ENCODE assay signal across 2 cellular contexts in the genomic region with DNA sequence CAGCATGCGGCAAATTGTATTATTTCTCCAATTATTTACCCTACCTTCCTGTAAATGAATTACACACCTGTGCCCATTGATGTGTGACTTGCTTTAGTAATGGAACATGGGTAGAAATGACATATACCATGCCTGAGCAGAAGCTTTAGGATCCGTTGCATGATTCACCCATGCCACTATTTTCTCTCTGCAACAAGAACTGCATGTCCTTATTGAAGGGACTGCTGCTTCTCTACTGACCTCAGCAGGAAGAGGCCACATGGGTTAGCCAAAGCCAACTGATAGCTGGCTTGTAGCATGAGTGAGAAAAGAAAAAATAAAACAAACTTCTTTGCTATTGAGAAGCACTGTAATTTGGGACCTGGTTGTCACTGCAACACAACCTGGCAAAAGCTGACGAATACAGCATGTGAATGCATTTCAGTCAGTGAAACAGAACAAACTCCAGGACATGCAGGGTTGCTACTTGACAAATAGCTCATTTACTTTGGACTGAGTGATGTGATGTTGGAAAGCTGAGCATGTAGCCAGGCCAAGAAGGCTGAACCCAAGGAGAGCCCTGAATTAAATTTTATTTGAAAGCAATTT.
TF ChIP-seq lines count a peak whose summit lies in the region.

No MANE protein-coding gene starts in this region.

TF ChIP-seq in HepG2, 621 proteins besides CTCF, POLR2A, EP300 and RAD21 (continued from another document):
- TF ChIP-seq, protein P1, sequence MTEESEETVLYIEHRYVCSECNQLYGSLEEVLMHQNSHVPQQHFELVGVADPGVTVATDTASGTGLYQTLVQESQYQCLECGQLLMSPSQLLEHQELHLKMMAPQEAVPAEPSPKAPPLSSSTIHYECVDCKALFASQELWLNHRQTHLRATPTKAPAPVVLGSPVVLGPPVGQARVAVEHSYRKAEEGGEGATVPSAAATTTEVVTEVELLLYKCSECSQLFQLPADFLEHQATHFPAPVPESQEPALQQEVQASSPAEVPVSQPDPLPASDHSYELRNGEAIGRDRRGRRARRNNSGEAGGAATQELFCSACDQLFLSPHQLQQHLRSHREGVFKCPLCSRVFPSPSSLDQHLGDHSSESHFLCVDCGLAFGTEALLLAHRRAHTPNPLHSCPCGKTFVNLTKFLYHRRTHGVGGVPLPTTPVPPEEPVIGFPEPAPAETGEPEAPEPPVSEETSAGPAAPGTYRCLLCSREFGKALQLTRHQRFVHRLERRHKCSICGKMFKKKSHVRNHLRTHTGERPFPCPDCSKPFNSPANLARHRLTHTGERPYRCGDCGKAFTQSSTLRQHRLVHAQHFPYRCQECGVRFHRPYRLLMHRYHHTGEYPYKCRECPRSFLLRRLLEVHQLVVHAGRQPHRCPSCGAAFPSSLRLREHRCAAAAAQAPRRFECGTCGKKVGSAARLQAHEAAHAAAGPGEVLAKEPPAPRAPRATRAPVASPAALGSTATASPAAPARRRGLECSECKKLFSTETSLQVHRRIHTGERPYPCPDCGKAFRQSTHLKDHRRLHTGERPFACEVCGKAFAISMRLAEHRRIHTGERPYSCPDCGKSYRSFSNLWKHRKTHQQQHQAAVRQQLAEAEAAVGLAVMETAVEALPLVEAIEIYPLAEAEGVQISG (CRISPR knock-in tag; IDR thresholded peaks at IDR 0.05): no peak
- TF ChIP-seq RBAK (CRISPR knock-in tag; IDR thresholded peaks at IDR 0.05) (peak; percentile 70; the same call in 1 of the 2 replicates), ZNF20 (CRISPR knock-in tag; IDR thresholded peaks at IDR 0.05) (no peak)

TF ChIP-seq in K562, 482 proteins besides CTCF, POLR2A, EP300 and RAD21 (continued from another document):
- TF ChIP-seq, protein P2, sequence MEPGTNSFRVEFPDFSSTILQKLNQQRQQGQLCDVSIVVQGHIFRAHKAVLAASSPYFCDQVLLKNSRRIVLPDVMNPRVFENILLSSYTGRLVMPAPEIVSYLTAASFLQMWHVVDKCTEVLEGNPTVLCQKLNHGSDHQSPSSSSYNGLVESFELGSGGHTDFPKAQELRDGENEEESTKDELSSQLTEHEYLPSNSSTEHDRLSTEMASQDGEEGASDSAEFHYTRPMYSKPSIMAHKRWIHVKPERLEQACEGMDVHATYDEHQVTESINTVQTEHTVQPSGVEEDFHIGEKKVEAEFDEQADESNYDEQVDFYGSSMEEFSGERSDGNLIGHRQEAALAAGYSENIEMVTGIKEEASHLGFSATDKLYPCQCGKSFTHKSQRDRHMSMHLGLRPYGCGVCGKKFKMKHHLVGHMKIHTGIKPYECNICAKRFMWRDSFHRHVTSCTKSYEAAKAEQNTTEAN (CRISPR knock-in tag; IDR thresholded peaks at IDR 0.05): no peak
- TF ChIP-seq TAF15 (IDR thresholded peaks at IDR 0.05; ENCODE audit: low read depth, low read length) (no peak), SPI1 (IDR thresholded peaks at IDR 0.05; ENCODE audit: borderline replicate concordance, low read depth, low read length) (no peak), CBFA2T2 (conservative IDR thresholded peaks at IDR 0.05) (no peak), ESRRA (IDR thresholded peaks at IDR 0.05; ENCODE audit: borderline replicate concordance, low read depth) (no peak), L3MBTL2 (IDR thresholded peaks at IDR 0.05) (no peak), ZSCAN29 (IDR thresholded peaks at IDR 0.05) (no peak)
- TF ChIP-seq, protein P3, sequence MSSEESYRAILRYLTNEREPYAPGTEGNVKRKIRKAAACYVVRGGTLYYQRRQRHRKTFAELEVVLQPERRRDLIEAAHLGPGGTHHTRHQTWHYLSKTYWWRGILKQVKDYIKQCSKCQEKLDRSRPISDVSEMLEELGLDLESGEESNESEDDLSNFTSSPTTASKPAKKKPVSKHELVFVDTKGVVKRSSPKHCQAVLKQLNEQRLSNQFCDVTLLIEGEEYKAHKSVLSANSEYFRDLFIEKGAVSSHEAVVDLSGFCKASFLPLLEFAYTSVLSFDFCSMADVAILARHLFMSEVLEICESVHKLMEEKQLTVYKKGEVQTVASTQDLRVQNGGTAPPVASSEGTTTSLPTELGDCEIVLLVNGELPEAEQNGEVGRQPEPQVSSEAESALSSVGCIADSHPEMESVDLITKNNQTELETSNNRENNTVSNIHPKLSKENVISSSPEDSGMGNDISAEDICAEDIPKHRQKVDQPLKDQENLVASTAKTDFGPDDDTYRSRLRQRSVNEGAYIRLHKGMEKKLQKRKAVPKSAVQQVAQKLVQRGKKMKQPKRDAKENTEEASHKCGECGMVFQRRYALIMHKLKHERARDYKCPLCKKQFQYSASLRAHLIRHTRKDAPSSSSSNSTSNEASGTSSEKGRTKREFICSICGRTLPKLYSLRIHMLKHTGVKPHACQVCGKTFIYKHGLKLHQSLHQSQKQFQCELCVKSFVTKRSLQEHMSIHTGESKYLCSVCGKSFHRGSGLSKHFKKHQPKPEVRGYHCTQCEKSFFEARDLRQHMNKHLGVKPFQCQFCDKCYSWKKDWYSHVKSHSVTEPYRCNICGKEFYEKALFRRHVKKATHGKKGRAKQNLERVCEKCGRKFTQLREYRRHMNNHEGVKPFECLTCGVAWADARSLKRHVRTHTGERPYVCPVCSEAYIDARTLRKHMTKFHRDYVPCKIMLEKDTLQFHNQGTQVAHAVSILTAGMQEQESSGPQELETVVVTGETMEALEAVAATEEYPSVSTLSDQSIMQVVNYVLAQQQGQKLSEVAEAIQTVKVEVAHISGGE (CRISPR knock-in tag; IDR thresholded peaks at IDR 0.05): peak in 1 of 3 experiments; percentile 94; a peak in 2 of 6 replicates
TF ChIP-seq in K562: peak in this region for 2.
